Comparison of ENCODE assay signal across 19 cellular contexts in the genomic region with DNA sequence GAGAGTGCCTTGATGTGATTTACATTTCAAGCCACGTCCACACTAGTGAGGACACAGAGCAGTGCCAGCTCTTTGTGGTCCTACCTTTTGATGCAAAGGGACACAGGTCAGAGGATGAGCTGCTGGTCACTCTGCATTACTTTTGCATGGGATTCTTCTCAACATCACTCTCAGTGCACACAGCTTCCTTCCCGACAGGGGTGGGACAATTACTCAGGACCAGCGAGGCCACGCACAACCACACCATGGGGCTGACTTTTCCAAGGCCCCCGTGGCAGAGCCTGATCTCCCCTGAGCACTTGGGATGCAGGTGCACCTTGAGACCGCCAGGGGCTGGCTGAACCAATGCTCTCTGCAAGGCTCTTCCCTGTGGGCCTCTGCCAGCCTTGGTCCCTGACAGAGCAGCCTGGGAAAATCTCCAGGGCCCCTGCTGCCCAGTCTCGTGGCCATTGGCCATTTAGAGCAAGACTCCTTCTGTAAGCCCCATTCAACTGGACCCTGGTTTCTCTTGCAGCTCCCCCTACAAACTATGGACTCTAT. TPM values are rescaled to one million over a fixed set of nuclear protein-coding genes. Genes with fewer than 3 reads are reported as not detected.
DNase-seq lines count a peak whose midpoint lies in the region; ATAC-seq, FAIRE-seq and TF ChIP-seq lines count a peak whose summit lies in the region.
"Had no signal": no experiment of that assay in that cellular context is flagged by ENCODE, and none has a peak within 500 bp of the region (broad histone marks: within the 10 kb centered on the region; RNA-seq: fewer than 3 reads in every experiment).

No MANE protein-coding gene starts in this region.

- no peaks in the 10 kb centered on the region for H3K4me1 ChIP-seq in GM12878 (ENCODE audit: control insufficient read depth, insufficient read depth, low read length)

- no peaks in the 10 kb centered on the region for H3K79me2 ChIP-seq in GM12878 (ENCODE audit: control insufficient read depth, insufficient read depth, low read length)

- peak; percentile 8 for DNase-seq in DMS53 (lab: John Stamatoyannopoulos, UW)
- no peak for DNase-seq in DMS53 treated with DMSO at 0.1 percent for 48 hours (lab: John Stamatoyannopoulos, UW; ENCODE audit: unreplicated experiment)
- DNase-seq in LNCaP clone FGC (ENCODE audit: low read depth), result no peak
- no peak for DNase-seq in GM12878 (ENCODE audit: low read depth, low spot score)
- DNase-seq in type B pancreatic cell (ENCODE audit: extremely low spot score, unreplicated experiment), result no peak
- no peak for DNase-seq in activated naive CD4-positive, alpha-beta T cell treated with anti-CD3 and anti-CD28 coated beads, Interleukin-2, amount 10 ng/mL, durations not matched to agents 7 days and 5 days
- DNase-seq in NCI-H187 treated with DMSO at 0.1 percent for 48 hours (lab: John Stamatoyannopoulos, UW), result no peak
- DNase-seq: activated CD8-positive, alpha-beta T cell treated with anti-CD3 and anti-CD28 coated beads for 36 hours; effector memory CD8-positive, alpha-beta T cell; NCI-H146; NCI-H524 treated with DMSO at 0.1 percent for 48 hours; SIG-M5; stimulated activated naive CD8-positive, alpha-beta T cell treated with anti-CD3 and anti-CD28 coated beads, Interleukin-15, Interleukin-2, amounts not matched to agents 100 U/mL and 50 U/mL, for 24 hours had no signal

- no peak overlapping the region for H3K9ac ChIP-seq in GM12878 (ENCODE audit: control insufficient read depth, insufficient read depth, low read length)

- no peaks in the 10 kb centered on the region for H3K4me1 Mint-ChIP-seq in type B pancreatic cell (ENCODE audit: unreplicated experiment)
- H3K4me1 Mint-ChIP-seq in activated naive CD4-positive, alpha-beta T cell treated with anti-CD3 and anti-CD28 coated beads, Interleukin-2, amount 10 ng/mL, durations not matched to agents 7 days and 5 days, result no peaks in the 10 kb centered on the region
- H3K4me1 Mint-ChIP-seq: activated T-helper 17 cell treated with anti-CD3 and anti-CD28 coated beads, Interleukin-2, amount 50 U/mL, for 72 hours had no signal

- H3K27ac ChIP-seq in GM12878 (ENCODE audit: control insufficient read depth, insufficient read depth), result no peak overlapping the region

- TF ChIP-seq CTCF in LNCaP clone FGC (IDR thresholded peaks at IDR 0.05; ENCODE audit: control insufficient read depth, extremely low read depth, insufficient read depth), result 0 out of 2 replicates have a peak, but pooled peaks have one; percentile 10
- peak in 2 of 3 experiments; percentile 21 to 25; a peak in 2 of 6 replicates for TF ChIP-seq CTCF in GM12878 (IDR thresholded peaks at IDR 0.05 in 2 of 3, conservative IDR thresholded peaks at IDR 0.05 in 1 of 3; ENCODE audit: control insufficient read depth in 2 of 3, extremely low read depth in 1 of 3, insufficient read depth in 1 of 3, low read depth in 3 of 3, low read length in 3 of 3)
- TF ChIP-seq CTCF in type B pancreatic cell (conservative IDR thresholded peaks at IDR 0.05), result peak; percentile 38

- peaks cover 1 to 3% of the 10 kb centered on the region in 2 experiments; a peak in 3 of 4 replicates for H3K27me3 ChIP-seq in GM12878 (replicated peaks in 1 of 2; ENCODE audit: control insufficient read depth in 2 of 2, insufficient read depth in 2 of 2, low read length in 1 of 2)

- H3K4me3 Mint-ChIP-seq in type B pancreatic cell, result no peak overlapping the region
- no peak overlapping the region for H3K4me3 Mint-ChIP-seq in activated naive CD4-positive, alpha-beta T cell treated with anti-CD3 and anti-CD28 coated beads, Interleukin-2, amount 10 ng/mL, durations not matched to agents 7 days and 5 days
- H3K4me3 Mint-ChIP-seq: activated CD8-positive, alpha-beta T cell treated with anti-CD3 and anti-CD28 coated beads for 36 hours; activated T-helper 17 cell treated with anti-CD3 and anti-CD28 coated beads, Interleukin-2, amount 50 U/mL, for 72 hours; effector memory CD8-positive, alpha-beta T cell had no signal

- RAD21 ChIA-PET in GM12878 (lab: Charles Lee; ENCODE audit: unreplicated experiment), result no interaction called here

- intact Hi-C loops in GM12878 (cut with micrococcal nuclease; ENCODE audit: unreplicated experiment), result no loop called here

- no peaks in the 10 kb centered on the region for H3K36me3 Mint-ChIP-seq in type B pancreatic cell
- no peaks in the 10 kb centered on the region for H3K36me3 Mint-ChIP-seq in activated naive CD4-positive, alpha-beta T cell treated with anti-CD3 and anti-CD28 coated beads, Interleukin-2, amount 10 ng/mL, durations not matched to agents 7 days and 5 days

- H3K36me3 ChIP-seq in GM12878 (ENCODE audit: control insufficient read depth in 2 of 2, insufficient read depth in 2 of 2, low read length in 1 of 2), result no peaks in the 10 kb centered on the region

- H3K9me3 Mint-ChIP-seq in type B pancreatic cell, result peaks cover 4% of the 10 kb centered on the region
- H3K9me3 Mint-ChIP-seq in activated naive CD4-positive, alpha-beta T cell treated with anti-CD3 and anti-CD28 coated beads, Interleukin-2, amount 10 ng/mL, durations not matched to agents 7 days and 5 days, result no peaks in the 10 kb centered on the region
- H3K9me3 Mint-ChIP-seq: activated CD8-positive, alpha-beta T cell treated with anti-CD3 and anti-CD28 coated beads for 36 hours; activated T-helper 17 cell treated with anti-CD3 and anti-CD28 coated beads, Interleukin-2, amount 50 U/mL, for 72 hours; effector memory CD8-positive, alpha-beta T cell had no signal

- H3K9me3 ChIP-seq in GM12878 (replicated peaks; ENCODE audit: control insufficient read depth, insufficient read depth, low read length), result no peaks in the 10 kb centered on the region

- SMC1A ChIA-PET in GM12878 (lab: Charles Lee; ENCODE audit: uncharacterized antibody, unreplicated experiment), result no interaction called here

- peaks cover 17% of the 10 kb centered on the region for H3K27me3 Mint-ChIP-seq in type B pancreatic cell
- peaks cover 18% of the 10 kb centered on the region for H3K27me3 Mint-ChIP-seq in activated naive CD4-positive, alpha-beta T cell treated with anti-CD3 and anti-CD28 coated beads, Interleukin-2, amount 10 ng/mL, durations not matched to agents 7 days and 5 days

- POLR2A ChIA-PET in GM12878 (lab: Charles Lee), result no interaction called here

- H3K4me3 ChIP-seq in LNCaP clone FGC (ENCODE audit: low read depth, low read length) (no peak overlapping the region), GM12878 (no peak overlapping the region)

- CTCF ChIA-PET in GM12878 (lab: Yijun Ruan, JAX), result no interaction called here
- CTCF ChIA-PET in activated naive CD4-positive, alpha-beta T cell treated with anti-CD3 and anti-CD28 coated beads, Interleukin-2, amount 10 ng/mL, durations not matched to agents 7 days and 5 days (lab: Charles Lee), result no interaction called here

- ATAC-seq in GM12878, result peak; percentile 58
- no peak for ATAC-seq in GM18907 (IDR thresholded peaks at IDR 0.05; ENCODE audit: unreplicated experiment)
- ATAC-seq: activated CD8-positive, alpha-beta T cell treated with anti-CD3 and anti-CD28 coated beads for 36 hours; activated T-helper 17 cell treated with anti-CD3 and anti-CD28 coated beads, Interleukin-2, amount 50 U/mL, for 72 hours; effector memory CD8-positive, alpha-beta T cell; stimulated activated naive CD8-positive, alpha-beta T cell treated with anti-CD3 and anti-CD28 coated beads, Interleukin-15, Interleukin-2, amounts not matched to agents 100 U/mL and 50 U/mL, for 24 hours had no signal

- in situ Hi-C loops in GM12878 (cut with MboI), result no loop called here

- no TSS peak for BruUV-seq in GM12878 (replicated peaks; lab: Mats Ljungman, UMichigan)

- TF ChIP-seq EP300 in GM12878 (IDR thresholded peaks at IDR 0.05; ENCODE audit: borderline replicate concordance in 1 of 2, control insufficient read depth in 1 of 2, low read depth in 2 of 2, low read length in 2 of 2), result no peak

- H3K27ac Mint-ChIP-seq in type B pancreatic cell, result no peak overlapping the region
- no peak overlapping the region for H3K27ac Mint-ChIP-seq in activated naive CD4-positive, alpha-beta T cell treated with anti-CD3 and anti-CD28 coated beads, Interleukin-2, amount 10 ng/mL, durations not matched to agents 7 days and 5 days
- H3K27ac Mint-ChIP-seq: activated CD8-positive, alpha-beta T cell treated with anti-CD3 and anti-CD28 coated beads for 36 hours; activated T-helper 17 cell treated with anti-CD3 and anti-CD28 coated beads, Interleukin-2, amount 50 U/mL, for 72 hours; effector memory CD8-positive, alpha-beta T cell had no signal

- H3K4me2 ChIP-seq in GM12878 (ENCODE audit: control insufficient read depth, insufficient read depth), result no peak overlapping the region

- FAIRE-seq in GM12878 (lab: Jason Lieb, UNC), result no peak
- FAIRE-seq: A204.1, frontal cortex had no signal

- TF ChIP-seq RAD21 in GM12878 (IDR thresholded peaks at IDR 0.05; ENCODE audit: insufficient read depth, low read depth, low read length), result no peak

- H2AFZ ChIP-seq in GM12878 (ENCODE audit: control insufficient read depth, low read depth, low read length), result no peak overlapping the region

- 17% methylated on average over 7 of the region's 7 CpGs for WGBS in GM12878 (ENCODE audit: insufficient coverage, insufficient replicate concordance, low lambda C conversion rate, missing lambda C conversion rate)

- TF ChIP-seq POLR2A in GM12878 (IDR thresholded peaks at IDR 0.05; ENCODE audit: low read depth, low read length), result no peak

- H4K20me1 ChIP-seq in GM12878 (ENCODE audit: control insufficient read depth, insufficient read depth), result no peaks in the 10 kb centered on the region

RNA-seq across cellular contexts. Expression of gene PRAMEF12, which starts 13.2 kb away (rescaled TPM):
- total RNA-seq in GM12878 (2013; cell fraction: nucleolus; rRNA removed), result not detected in 2 replicates
- not detected in 2 replicates for total RNA-seq in GM12878 (2014; rRNA removed)
- not detected in 2 replicates for total RNA-seq in GM12878 (2014; rRNA removed; fragmentation: Illumina TruSeq; extraction: Trizol)
- total RNA-seq in GM12878 (2021), result not detected in 2 replicates
- polyA plus RNA-seq in GM12878 (2011; ENCODE audit: low read depth), result not detected
- polyA plus RNA-seq in GM12878 (2011; rRNA removed), result not detected in 2 replicates
- polyA plus RNA-seq in GM12878 (2011; cell fraction: cytosol; rRNA removed), result not detected in 2 replicates
- not detected in 2 replicates for polyA plus RNA-seq in GM12878 (2011; cell fraction: nucleus; rRNA removed)
- not detected in 2 replicates for polyA plus RNA-seq in GM12878 (2012)
- not detected in 2 replicates for polyA plus RNA-seq in GM12878 (2014; fragmentation: Illumina TruSeq; extraction: Trizol)
- polyA plus RNA-seq in GM12878 (2014; fragmentation: Nextera tagmentation; extraction: Ambion mirVana), result not detected
- not detected in 2 replicates for polyA plus RNA-seq in GM12878 (2014; rRNA removed)
- polyA plus RNA-seq in GM12878 (2016; fragmentation: Nextera tagmentation; extraction: Ambion mirVana), result not detected
- polyA minus RNA-seq in GM12878 (2011; rRNA and poly(A)+ RNA removed), result not detected in 2 replicates
- not detected in 2 replicates for polyA minus RNA-seq in GM12878 (2011; cell fraction: cytosol; rRNA and poly(A)+ RNA removed)
- not detected in 2 replicates for polyA minus RNA-seq in GM12878 (2011; cell fraction: nucleus; rRNA and poly(A)+ RNA removed)
- total RNA-seq in type B pancreatic cell (ENCODE audit: low replicate concordance), result not detected in 2 replicates
- total RNA-seq: activated CD8-positive, alpha-beta T cell treated with anti-CD3 and anti-CD28 coated beads for 36 hours; activated T-helper 17 cell treated with anti-CD3 and anti-CD28 coated beads, Interleukin-2, amount 50 U/mL, for 72 hours; frontal cortex; mesenteric fat pad; skeletal muscle tissue had no signal

RNA-seq across cellular contexts. Expression of gene CFAP107, which starts 14.3 kb away (rescaled TPM):
- total RNA-seq in GM12878 (2013; cell fraction: nucleolus; rRNA removed), result not detected in 2 replicates
- not detected in 2 replicates for total RNA-seq in GM12878 (2014; rRNA removed)
- not detected in 2 replicates for total RNA-seq in GM12878 (2014; rRNA removed; fragmentation: Illumina TruSeq; extraction: Trizol)
- not detected in 2 replicates for total RNA-seq in GM12878 (2021)
- polyA plus RNA-seq in GM12878 (2011; ENCODE audit: low read depth), result not detected
- not detected in 2 replicates for polyA plus RNA-seq in GM12878 (2011; rRNA removed)
- polyA plus RNA-seq in GM12878 (2011; cell fraction: cytosol; rRNA removed), result not detected in 2 replicates
- not detected in 2 replicates for polyA plus RNA-seq in GM12878 (2011; cell fraction: nucleus; rRNA removed)
- not detected in 2 replicates for polyA plus RNA-seq in GM12878 (2012)
- not detected in 2 replicates for polyA plus RNA-seq in GM12878 (2014; fragmentation: Illumina TruSeq; extraction: Trizol)
- not detected for polyA plus RNA-seq in GM12878 (2014; fragmentation: Nextera tagmentation; extraction: Ambion mirVana)
- not detected in 2 replicates for polyA plus RNA-seq in GM12878 (2014; rRNA removed)
- polyA plus RNA-seq in GM12878 (2016; fragmentation: Nextera tagmentation; extraction: Ambion mirVana), result not detected
- polyA minus RNA-seq in GM12878 (2011; rRNA and poly(A)+ RNA removed), result not detected in 2 replicates
- polyA minus RNA-seq in GM12878 (2011; cell fraction: cytosol; rRNA and poly(A)+ RNA removed), result not detected in 2 replicates
- not detected in 2 replicates for polyA minus RNA-seq in GM12878 (2011; cell fraction: nucleus; rRNA and poly(A)+ RNA removed)
- total RNA-seq in type B pancreatic cell (ENCODE audit: low replicate concordance), result 1.4 and 2.7 TPM in 2 replicates
- total RNA-seq: activated CD8-positive, alpha-beta T cell treated with anti-CD3 and anti-CD28 coated beads for 36 hours; activated T-helper 17 cell treated with anti-CD3 and anti-CD28 coated beads, Interleukin-2, amount 50 U/mL, for 72 hours; mesenteric fat pad had no signal

RNA-seq across cellular contexts. Expression of gene PRAMEF1, which starts 30.9 kb away (rescaled TPM):
- not detected in 2 replicates for total RNA-seq in GM12878 (2013; cell fraction: nucleolus; rRNA removed)
- not detected in 2 replicates for total RNA-seq in GM12878 (2014; rRNA removed)
- total RNA-seq in GM12878 (2014; rRNA removed; fragmentation: Illumina TruSeq; extraction: Trizol), result not detected in 2 replicates
- total RNA-seq in GM12878 (2021), result not detected in 2 replicates
- not detected for polyA plus RNA-seq in GM12878 (2011; ENCODE audit: low read depth)
- not detected in 2 replicates for polyA plus RNA-seq in GM12878 (2011; rRNA removed)
- polyA plus RNA-seq in GM12878 (2011; cell fraction: cytosol; rRNA removed), result not detected in 2 replicates
- polyA plus RNA-seq in GM12878 (2011; cell fraction: nucleus; rRNA removed), result not detected in 2 replicates
- polyA plus RNA-seq in GM12878 (2012), result not detected in 2 replicates
- not detected in 2 replicates for polyA plus RNA-seq in GM12878 (2014; fragmentation: Illumina TruSeq; extraction: Trizol)
- not detected for polyA plus RNA-seq in GM12878 (2014; fragmentation: Nextera tagmentation; extraction: Ambion mirVana)
- not detected in 2 replicates for polyA plus RNA-seq in GM12878 (2014; rRNA removed)
- not detected for polyA plus RNA-seq in GM12878 (2016; fragmentation: Nextera tagmentation; extraction: Ambion mirVana)
- polyA minus RNA-seq in GM12878 (2011; rRNA and poly(A)+ RNA removed), result not detected in 2 replicates
- polyA minus RNA-seq in GM12878 (2011; cell fraction: cytosol; rRNA and poly(A)+ RNA removed), result not detected in 2 replicates
- polyA minus RNA-seq in GM12878 (2011; cell fraction: nucleus; rRNA and poly(A)+ RNA removed), result not detected in 2 replicates
- total RNA-seq in type B pancreatic cell (ENCODE audit: low replicate concordance), result not detected in 2 replicates
- total RNA-seq: activated CD8-positive, alpha-beta T cell treated with anti-CD3 and anti-CD28 coated beads for 36 hours; activated T-helper 17 cell treated with anti-CD3 and anti-CD28 coated beads, Interleukin-2, amount 50 U/mL, for 72 hours; frontal cortex; mesenteric fat pad; skeletal muscle tissue had no signal

RNA-seq across cellular contexts. Expression of gene AADACL3, which starts 44.4 kb away (rescaled TPM):
- not detected in 2 replicates for total RNA-seq in GM12878 (2013; cell fraction: nucleolus; rRNA removed)
- total RNA-seq in GM12878 (2014; rRNA removed), result not detected in 2 replicates
- total RNA-seq in GM12878 (2014; rRNA removed; fragmentation: Illumina TruSeq; extraction: Trizol), result not detected in 2 replicates
- not detected in 2 replicates for total RNA-seq in GM12878 (2021)
- polyA plus RNA-seq in GM12878 (2011; ENCODE audit: low read depth), result not detected
- polyA plus RNA-seq in GM12878 (2011; rRNA removed), result not detected in 2 replicates
- polyA plus RNA-seq in GM12878 (2011; cell fraction: cytosol; rRNA removed), result not detected in 2 replicates
- not detected in 2 replicates for polyA plus RNA-seq in GM12878 (2011; cell fraction: nucleus; rRNA removed)
- not detected in 2 replicates for polyA plus RNA-seq in GM12878 (2012)
- polyA plus RNA-seq in GM12878 (2014; fragmentation: Illumina TruSeq; extraction: Trizol), result not detected in 2 replicates
- not detected for polyA plus RNA-seq in GM12878 (2014; fragmentation: Nextera tagmentation; extraction: Ambion mirVana)
- polyA plus RNA-seq in GM12878 (2014; rRNA removed), result not detected in 2 replicates
- not detected for polyA plus RNA-seq in GM12878 (2016; fragmentation: Nextera tagmentation; extraction: Ambion mirVana)
- not detected in 2 replicates for polyA minus RNA-seq in GM12878 (2011; rRNA and poly(A)+ RNA removed)
- polyA minus RNA-seq in GM12878 (2011; cell fraction: cytosol; rRNA and poly(A)+ RNA removed), result not detected in 2 replicates
- not detected in 2 replicates for polyA minus RNA-seq in GM12878 (2011; cell fraction: nucleus; rRNA and poly(A)+ RNA removed)
- total RNA-seq in type B pancreatic cell (ENCODE audit: low replicate concordance), result not detected in 2 replicates
- total RNA-seq: activated CD8-positive, alpha-beta T cell treated with anti-CD3 and anti-CD28 coated beads for 36 hours; activated T-helper 17 cell treated with anti-CD3 and anti-CD28 coated beads, Interleukin-2, amount 50 U/mL, for 72 hours; frontal cortex; skeletal muscle tissue had no signal
